ENCODE assay signal across 8 cellular contexts in genomic region chr12:117580718-117581062, GRCh38.
DNase-seq lines count a peak whose midpoint lies in the region; ATAC-seq and TF ChIP-seq lines count a peak whose summit lies in the region.

No MANE protein-coding gene starts in this region.

- POLR2A ChIA-PET in HEK293 (lab: Yijun Ruan, JAX): no interaction called here
- POLR2A ChIA-PET in naive thymus-derived CD4-positive, alpha-beta T cell (lab: Charles Lee): no interaction called here

- H3K9me3 Mint-ChIP-seq in activated T-helper 17 cell treated with anti-CD3 and anti-CD28 coated beads, Interleukin-2, amount 50 U/mL, for 72 hours: no peaks in the 10 kb centered on the region
- peaks cover 0 to 2% (median 0%) of the 10 kb centered on the region in 11 donors for H3K9me3 Mint-ChIP-seq in naive thymus-derived CD4-positive, alpha-beta T cell

- no peaks in the 10 kb centered on the region for H3K36me3 ChIP-seq in HEK293 (ENCODE audit: control insufficient read depth in 2 of 2, insufficient read depth in 1 of 2, low read length in 2 of 2)
- no peaks in the 10 kb centered on the region for H3K36me3 ChIP-seq in naive thymus-derived CD4-positive, alpha-beta T cell (ENCODE audit: control insufficient read depth in 2 of 3, insufficient read depth in 3 of 3, low read length in 3 of 3)

- peak; percentile 43 for ATAC-seq in activated T-helper 17 cell treated with anti-CD3 and anti-CD28 coated beads, Interleukin-2, amount 50 U/mL, for 72 hours (replicated peaks)
- peak; percentile 26 for ATAC-seq in naive thymus-derived CD4-positive, alpha-beta T cell

- CTCF ChIA-PET in HEK293 (lab: Yijun Ruan, JAX): interaction anchor here (0.7 to 2.0 kb wide), 5 partner anchors 9 to 276 kb away, joined by 3 to 7 read pairs (median 5); no protein-coding TSS in a partner anchor
- CTCF ChIA-PET in naive thymus-derived CD4-positive, alpha-beta T cell (lab: Charles Lee): no interaction called here

- H3K27ac ChIP-seq in HEK293 (ENCODE audit: extremely low read depth, low read depth, low read length): no peak overlapping the region
- no peak overlapping the region for H3K27ac ChIP-seq in naive thymus-derived CD4-positive, alpha-beta T cell (ENCODE audit: low read depth, low read length)

- peaks cover 0 to 3% of the 10 kb centered on the region in 2 donors for H3K27me3 ChIP-seq in naive thymus-derived CD4-positive, alpha-beta T cell (ENCODE audit: control insufficient read depth in 2 of 2, insufficient read depth in 2 of 2, low read length in 2 of 2)

- H3K4me3 Mint-ChIP-seq in activated T-helper 17 cell treated with anti-CD3 and anti-CD28 coated beads, Interleukin-2, amount 50 U/mL, for 72 hours: no peak overlapping the region
- no peak overlapping the region for H3K4me3 Mint-ChIP-seq in naive thymus-derived CD4-positive, alpha-beta T cell

- H3K9me3 ChIP-seq in HEK293 (ENCODE audit: control insufficient read depth, insufficient read depth, low read depth, low read length): no peaks in the 10 kb centered on the region
- H3K9me3 ChIP-seq in naive thymus-derived CD4-positive, alpha-beta T cell (ENCODE audit: control insufficient read depth in 2 of 3, low read length in 3 of 3): no peaks in the 10 kb centered on the region

- TF ChIP-seq CTCF in HEK293 (tag by site-specific recombination; IDR thresholded peaks at IDR 0.05): no peak

- H3K4me1 Mint-ChIP-seq in activated T-helper 17 cell treated with anti-CD3 and anti-CD28 coated beads, Interleukin-2, amount 50 U/mL, for 72 hours: no peaks in the 10 kb centered on the region
- no peaks in the 10 kb centered on the region for H3K4me1 Mint-ChIP-seq in naive thymus-derived CD4-positive, alpha-beta T cell

- DNase-seq in EH (ENCODE audit: low read depth) (peak; percentile 7), occipital lobe (lab: John Stamatoyannopoulos, UW) (no peak), LoVo (ENCODE audit: low spot score) (no peak), NCI-H2107 treated with DMSO at 0.1 percent for 48 hours (lab: John Stamatoyannopoulos, UW; ENCODE audit: unreplicated experiment) (no peak), NCI-H1930 (lab: John Stamatoyannopoulos, UW) (no peak)
- no peak for DNase-seq in naive thymus-derived CD4-positive, alpha-beta T cell

- H3K4me3 ChIP-seq in HEK293 (ENCODE audit: low read depth, low read length): no peak overlapping the region
- H3K4me3 ChIP-seq in naive thymus-derived CD4-positive, alpha-beta T cell (ENCODE audit: low read length): no peak overlapping the region

- no peak overlapping the region for H3K27ac Mint-ChIP-seq in activated T-helper 17 cell treated with anti-CD3 and anti-CD28 coated beads, Interleukin-2, amount 50 U/mL, for 72 hours
- H3K27ac Mint-ChIP-seq in naive thymus-derived CD4-positive, alpha-beta T cell: no peak overlapping the region

- no peaks in the 10 kb centered on the region for H3K36me3 Mint-ChIP-seq in activated T-helper 17 cell treated with anti-CD3 and anti-CD28 coated beads, Interleukin-2, amount 50 U/mL, for 72 hours (ENCODE audit: low read depth)
- H3K36me3 Mint-ChIP-seq in naive thymus-derived CD4-positive, alpha-beta T cell: no peaks in the 10 kb centered on the region

- no peaks in the 10 kb centered on the region for H3K4me1 ChIP-seq in HEK293 (ENCODE audit: control insufficient read depth, insufficient read depth, low read length)
- no peaks in the 10 kb centered on the region for H3K4me1 ChIP-seq in naive thymus-derived CD4-positive, alpha-beta T cell (ENCODE audit: control insufficient read depth in 2 of 2, insufficient read depth in 2 of 2, low read length in 2 of 2)

- intact Hi-C loops in naive thymus-derived CD4-positive, alpha-beta T cell (cut with micrococcal nuclease): loop anchor here (10.0 kb wide), 2 partner anchors 254 to 876 kb away; no protein-coding TSS in a partner anchor

- H3K27me3 Mint-ChIP-seq in activated T-helper 17 cell treated with anti-CD3 and anti-CD28 coated beads, Interleukin-2, amount 50 U/mL, for 72 hours: no peaks in the 10 kb centered on the region
- peaks cover 0 to 34% (median 9%) of the 10 kb centered on the region in 5 donors for H3K27me3 Mint-ChIP-seq in naive thymus-derived CD4-positive, alpha-beta T cell

TF ChIP-seq in HEK293, 187 proteins besides CTCF, POLR2A, EP300 and RAD21:
- TF ChIP-seq GLIS1 (tag by site-specific recombination; IDR thresholded peaks at IDR 0.05): peak; percentile 55
- peak; percentile 42; the same call in 1 of the 2 replicates for TF ChIP-seq KLF10 (tag by site-specific recombination; IDR thresholded peaks at IDR 0.05)
- TF ChIP-seq ZNF585B (tag by site-specific recombination; IDR thresholded peaks at IDR 0.05): no peak
- peak; percentile 55 for TF ChIP-seq SP2 (tag by site-specific recombination; IDR thresholded peaks at IDR 0.05)
- TF ChIP-seq KLF1 (tag by site-specific recombination; IDR thresholded peaks at IDR 0.05): peak; percentile 51
- no peak for TF ChIP-seq ZNF558 (tag by site-specific recombination; IDR thresholded peaks at IDR 0.05)
- TF ChIP-seq ZBTB17 (tag by site-specific recombination; IDR thresholded peaks at IDR 0.05): peak; percentile 12; the same call in 1 of the 2 replicates
- TF ChIP-seq KLF9 (tag by site-specific recombination; IDR thresholded peaks at IDR 0.05; ENCODE audit: low read depth): peak; percentile 47
